Comparison of ENCODE assay signal across 19 cellular contexts in genomic region chr1:235108185-235108593, GRCh38.
"Had no signal": no experiment of that assay in that cellular context is flagged by ENCODE, and none has a peak within 500 bp of the region (broad histone marks: within the 10 kb centered on the region; RNA-seq: fewer than 3 reads in every experiment).

No MANE protein-coding gene starts in this region.

- H3K9me3 ChIP-seq: suprapubic skin, upper lobe of right lung had no signal

- H3K4me1 ChIP-seq: parathyroid adenoma had no signal

- DNase-seq: activated CD4-positive, alpha-beta T cell treated with anti-CD3 and anti-CD28 coated beads for 1 hour; activated CD4-positive, alpha-beta T cell treated with anti-CD3 and anti-CD28 coated beads, Interleukin-2, amount 50 U/mL, for 48 hours; activated gamma-delta T cell; activated naive CD8-positive, alpha-beta T cell treated with anti-CD3 and anti-CD28 coated beads, Interleukin-2, amount 10 ng/mL, durations not matched to agents 7 days and 5 days; anterior cingulate cortex; cerebellar nuclear complex; immature natural killer cell; left cardiac atrium; naive B cell; stimulated activated CD4-positive, alpha-beta T cell treated with anti-CD3 and anti-CD28 coated beads, Interleukin-4, amount 100 ng/mL, for 1 hour; stimulated activated CD8-positive, alpha-beta memory T cell treated with anti-CD3 and anti-CD28 coated beads, Interleukin-4, amount 100 ng/mL, for 48 hours; stimulated activated naive CD8-positive, alpha-beta T cell treated with anti-CD3 and anti-CD28 coated beads, Interleukin-15, Interleukin-2, amounts not matched to agents 100 U/mL and 50 U/mL, for 24 hours; upper lobe of right lung had no signal

- H3K9ac ChIP-seq: parathyroid adenoma had no signal

- H2AFZ ChIP-seq: parathyroid adenoma had no signal

- ATAC-seq: esophagus mucosa; left cardiac atrium; stimulated activated naive CD8-positive, alpha-beta T cell treated with anti-CD3 and anti-CD28 coated beads, Interleukin-15, Interleukin-2, amounts not matched to agents 100 U/mL and 50 U/mL, for 24 hours; upper lobe of right lung had no signal

- H3K27me3 ChIP-seq: suprapubic skin, upper lobe of right lung had no signal

- H3K27me3 Mint-ChIP-seq: activated naive CD8-positive, alpha-beta T cell treated with anti-CD3 and anti-CD28 coated beads, Interleukin-2, amount 10 ng/mL, durations not matched to agents 7 days and 5 days; naive B cell had no signal

- H3K27ac Mint-ChIP-seq: activated naive CD8-positive, alpha-beta T cell treated with anti-CD3 and anti-CD28 coated beads, Interleukin-2, amount 10 ng/mL, durations not matched to agents 7 days and 5 days; dendritic cell treated with granulocyte-macrophage colony-stimulating factor and Interleukin-4, amounts not matched to agents 40 ng/mL and 50 ng/mL, for 4 days had no signal

- H3K79me2 ChIP-seq: parathyroid adenoma had no signal

- H3K4me3 ChIP-seq: lung, suprapubic skin, upper lobe of right lung had no signal

- H3K9me3 Mint-ChIP-seq: activated naive CD8-positive, alpha-beta T cell treated with anti-CD3 and anti-CD28 coated beads, Interleukin-2, amount 10 ng/mL, durations not matched to agents 7 days and 5 days; dendritic cell treated with granulocyte-macrophage colony-stimulating factor and Interleukin-4, amounts not matched to agents 40 ng/mL and 50 ng/mL, for 4 days; immature natural killer cell; naive B cell; T-helper 2 cell treated with Interferon-gamma antibody and Interleukin-4, amounts not matched to agents 5 μg/mL and 100 μg/mL, for 36 hours had no signal

- H3K27ac ChIP-seq: parathyroid adenoma, suprapubic skin, upper lobe of right lung had no signal

- H3K4me3 Mint-ChIP-seq: activated naive CD8-positive, alpha-beta T cell treated with anti-CD3 and anti-CD28 coated beads, Interleukin-2, amount 10 ng/mL, durations not matched to agents 7 days and 5 days; dendritic cell treated with granulocyte-macrophage colony-stimulating factor and Interleukin-4, amounts not matched to agents 40 ng/mL and 50 ng/mL, for 4 days; immature natural killer cell; naive B cell; T-helper 2 cell treated with Interferon-gamma antibody and Interleukin-4, amounts not matched to agents 5 μg/mL and 100 μg/mL, for 36 hours had no signal
